Comparison of ENCODE assay signal across 9 cellular contexts in the genomic region with DNA sequence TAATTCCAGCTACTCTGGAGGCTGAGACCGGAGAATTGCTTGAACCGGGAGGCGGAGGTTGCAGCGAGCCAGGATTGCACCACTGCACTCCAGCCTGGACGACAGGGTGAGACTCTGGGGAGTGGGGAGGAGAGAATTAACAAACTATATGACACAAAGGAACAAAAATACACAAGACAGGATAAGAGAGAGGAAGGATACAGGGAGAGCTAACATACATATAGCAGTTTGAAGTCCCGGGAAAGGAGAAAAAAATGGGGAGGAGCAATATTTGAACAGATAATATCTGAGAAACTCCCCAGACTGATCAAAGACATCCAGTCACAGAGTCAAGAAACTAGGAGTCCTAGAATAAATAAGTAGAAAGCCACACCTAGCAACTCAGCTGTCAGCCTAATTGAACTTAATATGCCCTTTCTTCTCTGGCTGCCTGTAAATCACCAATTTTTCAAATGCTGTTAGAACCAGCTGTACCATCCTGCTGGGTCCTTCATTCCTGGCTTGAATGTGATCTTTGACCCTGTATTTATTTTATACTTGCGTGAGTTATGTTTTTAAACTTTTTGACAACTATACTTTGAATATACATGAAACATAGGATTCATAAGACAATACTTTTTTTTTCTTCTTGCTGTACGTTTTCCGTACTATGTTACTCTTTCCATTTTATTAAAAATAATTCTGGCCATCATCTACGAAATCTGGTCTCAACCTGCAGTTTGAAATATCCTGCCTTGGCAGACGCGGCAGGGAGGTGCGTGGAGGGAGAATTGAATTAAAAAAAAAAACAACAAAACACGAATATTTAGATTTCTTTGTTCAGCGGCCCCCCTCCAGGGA. TPM values are rescaled to one million over a fixed set of nuclear protein-coding genes. Genes with fewer than 3 reads are reported as not detected.
DNase-seq lines count a peak whose midpoint lies in the region; ATAC-seq, FAIRE-seq and TF ChIP-seq lines count a peak whose summit lies in the region.
"Had no signal": no experiment of that assay in that cellular context is flagged by ENCODE, and none has a peak within 500 bp of the region (broad histone marks: within the 10 kb centered on the region; RNA-seq: fewer than 3 reads in every experiment).

No MANE protein-coding gene starts in this region.

- peaks cover 6% of the 10 kb centered on the region; the same call in 1 of the 2 replicates for H3K9me3 ChIP-seq in HUES48 (ENCODE audit: control insufficient read depth, insufficient read depth, low read length)

- peaks cover 36% of the 10 kb centered on the region for H3K27me3 ChIP-seq in HUES48 (ENCODE audit: control insufficient read depth, insufficient read depth, low read length)
- no peaks in the 10 kb centered on the region for H3K27me3 ChIP-seq in kidney epithelial cell (ENCODE audit: control insufficient read depth, insufficient read depth, low read length)

- TF ChIP-seq CTCF in astrocyte of the spinal cord (IDR thresholded peaks at IDR 0.05; ENCODE audit: low read depth, low read length) (no peak), kidney epithelial cell (IDR thresholded peaks at IDR 0.05; ENCODE audit: insufficient read depth, low read length, poor library complexity, severe bottlenecking) (no peak)

- no peak for FAIRE-seq in RCC 7860 (lab: Jason Lieb, UNC)

- no peak for ATAC-seq in HG02840 (IDR thresholded peaks at IDR 0.05; ENCODE audit: low FRiP score, unreplicated experiment)

- H3K36me3 ChIP-seq in HUES48 (ENCODE audit: control insufficient read depth, insufficient read depth, low read length) (no peaks in the 10 kb centered on the region), kidney epithelial cell (ENCODE audit: control insufficient read depth, insufficient read depth, low read length) (no peaks in the 10 kb centered on the region)

- in situ Hi-C loops in astrocyte of the spinal cord (cut with HindIII; ENCODE audit: low sequenced_read_pairs), result no loop called here

- peak overlapping the region; percentile 71 for H3K4me3 ChIP-seq in HUES48 (ENCODE audit: low read depth, low read length)
- peak overlapping the region; percentile 54 for H3K4me3 ChIP-seq in astrocyte of the spinal cord (ENCODE audit: low read depth, low read length)
- peak overlapping the region; percentile 69 for H3K4me3 ChIP-seq in kidney epithelial cell (ENCODE audit: low read depth, low read length)
- H3K4me3 ChIP-seq in skin epidermis, result peak overlapping the region; percentile 38 to 61 (median 55)

- DNase-seq in astrocyte of the spinal cord (ENCODE audit: low read depth, low spot score) (no peak), kidney epithelial cell (ENCODE audit: low read depth) (no peak), RCC 7860 (ENCODE audit: low spot score) (no peak), NOMO-1 treated with dmso at 0.1 percent for 144 hours (lab: John Stamatoyannopoulos, UW; ENCODE audit: unreplicated experiment) (no peak)
- no peak for DNase-seq in stimulated activated CD4-positive, alpha-beta T cell treated with anti-CD3 and anti-CD28 coated beads, Interleukin-2, amount 100 ng/mL, for 24 hours
- DNase-seq: NCI-H187 treated with DMSO at 0.1 percent for 48 hours had no signal

- no peak overlapping the region for H3K27ac ChIP-seq in HUES48 (ENCODE audit: low read depth, low read length)
- peak overlapping the region; percentile 16 to 92 (median 84) for H3K27ac ChIP-seq in skin epidermis

- peaks cover 4% of the 10 kb centered on the region; the same call in 1 of the 2 replicates for H3K4me1 ChIP-seq in HUES48 (ENCODE audit: control insufficient read depth, insufficient read depth, low read length)

- H3K9ac ChIP-seq in HUES48 (ENCODE audit: low read depth, low read length), result peak overlapping the region; percentile 61; the same call in 1 of the 2 replicates

RNA-seq across cellular contexts. Expression of gene CYP27A1, which starts 0.9 kb away (rescaled TPM):
- 25.3 and 32.0 TPM in 2 replicates for total RNA-seq in kidney epithelial cell

RNA-seq across cellular contexts. Expression of gene PRKAG3, which starts 50.5 kb away (rescaled TPM):
- not detected in 2 replicates for total RNA-seq in kidney epithelial cell
